ENCODE assay signal across 15 cellular contexts in the genomic region with DNA sequence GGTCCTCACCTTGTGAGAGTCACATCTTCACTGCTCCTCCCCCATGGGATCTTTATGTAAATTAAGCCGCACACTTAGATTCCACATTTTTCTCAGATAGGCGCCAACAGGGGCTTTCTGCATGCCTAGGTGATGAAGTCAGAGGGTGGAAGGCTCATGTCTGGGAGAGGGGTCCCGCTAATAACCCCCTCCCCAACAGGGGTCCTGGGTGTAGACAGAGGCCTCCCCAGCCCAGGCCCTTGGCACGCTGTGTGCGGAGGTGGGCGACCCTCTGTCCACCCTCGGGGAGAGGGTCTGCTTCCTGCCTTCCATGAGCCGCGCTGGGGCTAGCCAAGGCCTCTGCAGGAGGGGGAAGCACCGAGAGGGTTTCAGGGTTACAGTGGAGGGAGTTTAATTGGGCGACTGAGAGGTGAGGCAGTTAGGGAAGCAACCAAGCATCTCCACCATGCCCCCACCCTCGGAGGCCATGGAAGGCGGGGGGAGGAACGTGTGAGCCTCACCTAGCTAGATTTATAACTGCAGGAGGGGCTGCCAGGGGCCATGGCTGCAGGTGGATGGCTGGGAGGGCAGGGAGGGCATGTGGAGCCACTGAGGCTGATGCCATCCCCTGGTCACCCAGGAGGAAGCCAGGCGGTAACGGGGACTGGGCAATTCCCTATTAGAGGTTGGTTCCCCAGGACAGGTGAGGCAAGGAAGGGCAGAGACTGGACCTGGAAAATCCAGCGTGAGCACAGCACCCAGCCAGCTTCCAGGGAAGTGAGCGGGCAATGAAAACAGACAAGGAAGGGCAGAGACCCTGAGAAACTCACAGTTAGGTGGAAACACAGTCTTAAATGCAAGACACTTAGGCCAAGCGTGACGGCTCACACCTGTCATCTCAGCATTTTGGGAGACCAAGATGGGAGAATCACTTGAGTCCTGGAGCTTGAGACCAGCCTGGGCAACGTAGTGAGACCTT. TPM values are rescaled to one million over a fixed set of nuclear protein-coding genes. Genes with fewer than 3 reads are reported as not detected.
DNase-seq lines count a peak whose midpoint lies in the region; ATAC-seq and TF ChIP-seq lines count a peak whose summit lies in the region.
"Had no signal": no experiment of that assay in that cellular context is flagged by ENCODE, and none has a peak within 500 bp of the region (broad histone marks: within the 10 kb centered on the region; RNA-seq: fewer than 3 reads in every experiment).

No MANE protein-coding gene starts in this region.

- ATAC-seq in HG03342 (IDR thresholded peaks at IDR 0.05; ENCODE audit: unreplicated experiment), result no peak
- ATAC-seq in HG03045 (IDR thresholded peaks at IDR 0.05; ENCODE audit: unreplicated experiment), result no peak

- H3K14ac ChIP-seq in mesenchymal stem cell (ENCODE audit: low read length in 2 of 2), result no peak overlapping the region

- no peak overlapping the region for H3K4me2 ChIP-seq in mesenchymal stem cell (ENCODE audit: low read length, poor library complexity, severe bottlenecking)

- peaks cover 4% of the 10 kb centered on the region for H3K27me3 ChIP-seq in H7 (ENCODE audit: control insufficient read depth, insufficient read depth, low read length)
- peaks cover 0 to 73% of the 10 kb centered on the region in 2 experiments for H3K27me3 ChIP-seq in mesenchymal stem cell (ENCODE audit: control insufficient read depth in 1 of 2, insufficient read depth in 1 of 2, low read length in 2 of 2)
- H3K27me3 ChIP-seq in spleen (replicated peaks in 1 of 7), result peaks cover 0 to 77% (median 0%) of the 10 kb centered on the region in 7 donors

- no peak overlapping the region for H2AFZ ChIP-seq in mesenchymal stem cell (ENCODE audit: low read depth, low read length)

- H4K8ac ChIP-seq in mesenchymal stem cell (ENCODE audit: low read length), result no peak overlapping the region

- H2BK12ac ChIP-seq in mesenchymal stem cell (ENCODE audit: low read length in 2 of 2), result no peak overlapping the region

- intact Hi-C loops in spleen (cut with DNase I; ENCODE audit: low total_unique reads), result no loop called here

- no peak overlapping the region for H4K91ac ChIP-seq in mesenchymal stem cell (ENCODE audit: low read length)

- H3K4me1 ChIP-seq in mesenchymal stem cell (ENCODE audit: control insufficient read depth, insufficient read depth, low read depth, low read length) (peaks cover 19% of the 10 kb centered on the region), spleen (peaks cover 0 to 7% (median 3%) of the 10 kb centered on the region in 6 donors)

- H3K9me3 ChIP-seq in mesenchymal stem cell (ENCODE audit: control insufficient read depth, low read length), result no peaks in the 10 kb centered on the region
- H3K9me3 ChIP-seq in spleen, result peaks cover 0 to 29% (median 10%) of the 10 kb centered on the region in 8 donors

- H3K18ac ChIP-seq in mesenchymal stem cell (ENCODE audit: low read depth in 1 of 2, low read length in 2 of 2), result no peak overlapping the region

- H3K4ac ChIP-seq in mesenchymal stem cell (ENCODE audit: low read depth in 1 of 2, low read length in 2 of 2), result no peak overlapping the region

- no peak overlapping the region for H3K9ac ChIP-seq in mesenchymal stem cell (ENCODE audit: low read length)

- H2BK5ac ChIP-seq in mesenchymal stem cell (ENCODE audit: low read depth, low read length, poor library complexity, severe bottlenecking), result no peak overlapping the region

- no peak overlapping the region for H3K23ac ChIP-seq in mesenchymal stem cell (ENCODE audit: low read length in 2 of 2)

- DNase-seq in H7 (peak; percentile 13), astrocyte of the hippocampus (ENCODE audit: low read depth, low spot score) (peak; percentile 69), mesenchymal stem cell (no peak), spleen (peak; percentile 71), HCEC 1CT (no peak), T-helper 9 cell (no peak)
- DNase-seq: AML-193; CD4-positive, alpha-beta memory T cell; DND-41; GDM1; NCI-H1436 treated with DMSO at 0.1 percent for 48 hours; NCI-H2081; NCI-H524 had no signal

- no peak overlapping the region for H3K4me3 ChIP-seq in H7 (ENCODE audit: insufficient read depth, low read depth, low read length)
- H3K4me3 ChIP-seq in mesenchymal stem cell (ENCODE audit: insufficient read depth in 1 of 2, low read depth in 1 of 2, low read length in 2 of 2), result no peak overlapping the region
- no peak overlapping the region for H3K4me3 ChIP-seq in spleen

- WGBS in mesenchymal stem cell, result 84% methylated on average over 17 of the region's 21 CpGs
- 75 to 78% (median 77%) methylated on average over 19 to 21 of the region's 21 CpGs for WGBS in spleen, 5 donors

- TF ChIP-seq CTCF in spleen (IDR thresholded peaks at IDR 0.05 in 8 of 11, conservative IDR thresholded peaks at IDR 0.05 in 3 of 11), result no peak

- H3K36me3 ChIP-seq in H7 (replicated peaks; ENCODE audit: control insufficient read depth, insufficient read depth, low read length), result no peaks in the 10 kb centered on the region
- H3K36me3 ChIP-seq in mesenchymal stem cell (ENCODE audit: control insufficient read depth in 1 of 2, insufficient read depth in 2 of 2, low read depth in 1 of 2, low read length in 2 of 2), result no peaks in the 10 kb centered on the region
- H3K36me3 ChIP-seq in spleen, result no peaks in the 10 kb centered on the region

- H3K79me1 ChIP-seq in mesenchymal stem cell (replicated peaks; ENCODE audit: low read length, poor library complexity, severe bottlenecking), result peaks cover 3% of the 10 kb centered on the region

- H2BK15ac ChIP-seq in mesenchymal stem cell (ENCODE audit: low read depth, poor library complexity, severe bottlenecking), result no peak overlapping the region

- H2BK120ac ChIP-seq in mesenchymal stem cell (ENCODE audit: low read depth, low read length), result no peak overlapping the region

- TF ChIP-seq POLR2A in spleen (IDR thresholded peaks at IDR 0.05), result no peak

- peak overlapping the region; percentile 29 for H2AK5ac ChIP-seq in mesenchymal stem cell (ENCODE audit: low read length, severe bottlenecking)

- H3K27ac ChIP-seq in mesenchymal stem cell (ENCODE audit: low read length, poor library complexity, severe bottlenecking) (no peak overlapping the region), spleen (no peak overlapping the region)

RNA-seq across cellular contexts. Expression of gene PXDN, which starts 7.7 kb away (rescaled TPM):
- 102 and 124 TPM in 2 replicates for total RNA-seq in H7 (2014; rRNA removed; shearing (Covaris generic))
- polyA plus RNA-seq in mesenchymal stem cell (2013, experiment 1 of 2), result 621 TPM
- 614 TPM for polyA plus RNA-seq in mesenchymal stem cell (2013, experiment 2 of 2)
- total RNA-seq in spleen, result 10 to 100 TPM; 25.1 to 49.3 (median 38.7) TPM
- polyA plus RNA-seq in spleen, result 1 to 10 TPM; 1.9 to 3.6 (median 1.9) TPM
- total RNA-seq: CD4-positive, alpha-beta memory T cell had no signal

Comparison
In these comparisons a context has a peak if more than half of its experiments do, and no peak if none do; other contexts are left out.
1. DNase-seq: peak in H7 (single experiment), astrocyte of the hippocampus (single experiment) and spleen (single experiment); none in mesenchymal stem cell (single experiment), HCEC 1CT (single experiment) and T-helper 9 cell (single experiment).